ENCODE assay signal across 8 cellular contexts in the genomic region with DNA sequence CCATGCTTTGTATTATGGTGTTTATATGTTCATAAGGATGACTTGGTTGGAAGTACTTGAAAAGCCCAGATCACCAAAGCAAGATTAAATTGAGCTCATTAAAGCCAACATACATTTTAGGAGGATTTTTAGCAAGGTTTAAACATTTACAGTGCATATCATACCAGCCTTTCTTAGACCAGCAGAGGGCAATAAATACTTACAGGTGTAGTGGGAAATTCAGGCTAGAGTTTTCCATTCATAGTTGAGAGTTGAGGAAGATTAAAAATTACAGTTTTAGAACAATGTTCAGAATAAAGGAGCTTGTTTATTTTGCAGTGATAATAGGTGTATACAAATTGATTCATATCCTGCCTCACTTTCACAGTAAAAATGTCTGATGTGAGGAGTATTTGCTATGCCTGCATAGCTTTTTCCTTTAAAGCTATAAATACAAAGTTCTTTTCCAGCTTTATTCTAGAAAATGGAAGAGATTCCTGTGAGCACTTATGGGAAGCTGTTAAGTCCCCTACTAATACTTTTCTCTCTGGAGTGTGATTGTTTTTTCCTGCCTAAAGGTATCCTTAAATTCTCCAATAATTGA. TPM values are rescaled to one million over a fixed set of nuclear protein-coding genes. Genes with fewer than 3 reads are reported as not detected.
DNase-seq lines count a peak whose midpoint lies in the region; ATAC-seq, FAIRE-seq and TF ChIP-seq lines count a peak whose summit lies in the region.

No MANE protein-coding gene starts in this region.

- no peak overlapping the region for H4K8ac ChIP-seq in mesenchymal stem cell (ENCODE audit: low read length)

- no peak overlapping the region for H2AFZ ChIP-seq in OCI-LY1 (ENCODE audit: low read length)
- no peak overlapping the region for H2AFZ ChIP-seq in mesenchymal stem cell (ENCODE audit: low read depth, low read length)

- H3K23ac ChIP-seq in mesenchymal stem cell (ENCODE audit: low read length in 2 of 2): no peak overlapping the region

- H2AK5ac ChIP-seq in mesenchymal stem cell (ENCODE audit: low read length, severe bottlenecking): no peak overlapping the region

- intact Hi-C loops in aorta (cut with DNase I): loop anchor here (2.0 to 5.0 kb wide), 4 partner anchors 221 to 386 kb away; no protein-coding TSS in a partner anchor

- H3K18ac ChIP-seq in mesenchymal stem cell (ENCODE audit: low read depth in 1 of 2, low read length in 2 of 2): no peak overlapping the region

- no peak overlapping the region for H3K4ac ChIP-seq in mesenchymal stem cell (ENCODE audit: low read depth in 1 of 2, low read length in 2 of 2)

- no peaks in the 10 kb centered on the region for H3K27me3 ChIP-seq in OCI-LY1 (ENCODE audit: insufficient read depth, low read length)
- no peaks in the 10 kb centered on the region for H3K27me3 ChIP-seq in mesenchymal stem cell (ENCODE audit: control insufficient read depth in 1 of 2, insufficient read depth in 1 of 2, low read length in 2 of 2)
- no peaks in the 10 kb centered on the region for H3K27me3 ChIP-seq in aorta (ENCODE audit: control insufficient read depth in 1 of 2, insufficient read depth in 2 of 2, low read length in 1 of 2)

- H3K4me3 ChIP-seq in A549: no peak overlapping the region
- H3K4me3 ChIP-seq in GM12865 (ENCODE audit: low read depth, low read length): no peak overlapping the region
- no peak overlapping the region for H3K4me3 ChIP-seq in OCI-LY1 (ENCODE audit: low read depth, low read length, poor library complexity, severe bottlenecking)
- H3K4me3 ChIP-seq in mesenchymal stem cell (ENCODE audit: insufficient read depth in 1 of 2, low read depth in 1 of 2, low read length in 2 of 2): no peak overlapping the region
- H3K4me3 ChIP-seq in aorta (ENCODE audit: low read length in 2 of 2): no peak overlapping the region

- peak; percentile 78 to 88 for TF ChIP-seq RAD21 in A549 (conservative IDR thresholded peaks at IDR 0.05 in 1 of 2, IDR thresholded peaks at IDR 0.05 in 1 of 2)

- no peak overlapping the region for H4K91ac ChIP-seq in mesenchymal stem cell (ENCODE audit: low read length)

- H3K36me3 ChIP-seq in OCI-LY1 (ENCODE audit: insufficient read depth, low read length): peaks cover 84% of the 10 kb centered on the region
- H3K36me3 ChIP-seq in mesenchymal stem cell (ENCODE audit: control insufficient read depth in 1 of 2, insufficient read depth in 2 of 2, low read depth in 1 of 2, low read length in 2 of 2): no peaks in the 10 kb centered on the region
- no peaks in the 10 kb centered on the region for H3K36me3 ChIP-seq in aorta (ENCODE audit: control insufficient read depth in 1 of 2, insufficient read depth in 2 of 2, low read length in 1 of 2)

- no peaks in the 10 kb centered on the region for H3F3A ChIP-seq in OCI-LY1 (ENCODE audit: insufficient read depth, low read length)

- H2BK120ac ChIP-seq in mesenchymal stem cell (ENCODE audit: low read depth, low read length): no peak overlapping the region

- H3K79me1 ChIP-seq in mesenchymal stem cell (replicated peaks; ENCODE audit: low read length, poor library complexity, severe bottlenecking): no peaks in the 10 kb centered on the region

- H2BK5ac ChIP-seq in mesenchymal stem cell (ENCODE audit: low read depth, low read length, poor library complexity, severe bottlenecking): no peak overlapping the region

- H3K4me2 ChIP-seq in A549: no peak overlapping the region
- H3K4me2 ChIP-seq in OCI-LY1 (ENCODE audit: low read length): no peak overlapping the region
- no peak overlapping the region for H3K4me2 ChIP-seq in mesenchymal stem cell (ENCODE audit: low read length, poor library complexity, severe bottlenecking)

- FAIRE-seq in A549 (lab: Jason Lieb, UNC): peak; percentile 88

- H3K27ac ChIP-seq in A549: no peak overlapping the region
- H3K27ac ChIP-seq in OCI-LY1 (ENCODE audit: low read depth, low read length, poor library complexity, severe bottlenecking): no peak overlapping the region
- H3K27ac ChIP-seq in mesenchymal stem cell (ENCODE audit: low read length, poor library complexity, severe bottlenecking): no peak overlapping the region
- no peak overlapping the region for H3K27ac ChIP-seq in aorta (ENCODE audit: low read depth in 1 of 2, low read length in 2 of 2)

- POLR2A ChIA-PET in A549 (lab: Yijun Ruan, JAX): interaction anchor here (1.1 to 2.2 kb wide), 3 partner anchors 216 to 385 kb away, joined by 4 to 8 read pairs (median 4); no protein-coding TSS in a partner anchor

- DNase-seq in A549 (ENCODE audit: low read depth in 1 of 2, low spot score in 1 of 2) (peak; percentile 14 to 43), GM12865 (ENCODE audit: low read depth) (peak; percentile 37), dermis microvascular lymphatic vessel endothelial cell (ENCODE audit: low read depth in 2 of 2) (peak; percentile 72 to 77), mesenchymal stem cell (peak; percentile 68), aorta (no peak)
- no peak for DNase-seq in activated CD8-positive, alpha-beta memory T cell treated with anti-CD3 and anti-CD28 coated beads, Interleukin-2, amount 50 U/mL, for 4 hours

- ATAC-seq in A549 (peak; percentile 74 to 80; a peak in 4 of 6 replicates), aorta (ENCODE audit: low FRiP score) (no peak), HG02938 (IDR thresholded peaks at IDR 0.05; ENCODE audit: unreplicated experiment) (no peak)

- TF ChIP-seq CTCF in A549 (IDR thresholded peaks at IDR 0.05) (peak; percentile 80), GM12865 (IDR thresholded peaks at IDR 0.05; ENCODE audit: insufficient read depth, low read depth, low read length, missing control alignments) (peak; percentile 36), OCI-LY1 (IDR thresholded peaks at IDR 0.05; ENCODE audit: low read length) (peak; percentile 85)

- H3K9me2 ChIP-seq in OCI-LY1 (ENCODE audit: low read depth, low read length): no peaks in the 10 kb centered on the region

- no peak overlapping the region for H2BK12ac ChIP-seq in mesenchymal stem cell (ENCODE audit: low read length in 2 of 2)

- no peaks in the 10 kb centered on the region for H3K79me2 ChIP-seq in OCI-LY1 (ENCODE audit: insufficient read depth, low read length)

- CTCF ChIA-PET in A549 (lab: Yijun Ruan, JAX): interaction anchor here (0.6 to 5.9 kb wide), 89 partner anchors 9 to 631 kb away, joined by 3 to 230 read pairs (median 5); partner anchors contain the start of genes DTL, INTS7, NENF and PPP2R5A

- no peak overlapping the region for H3K14ac ChIP-seq in mesenchymal stem cell (ENCODE audit: low read length in 2 of 2)

- no peaks in the 10 kb centered on the region for H4K20me1 ChIP-seq in OCI-LY1 (ENCODE audit: insufficient read depth, low read length)

- no peak overlapping the region for H3K9ac ChIP-seq in OCI-LY1 (ENCODE audit: low read length)
- no peak overlapping the region for H3K9ac ChIP-seq in mesenchymal stem cell (ENCODE audit: low read length)

- no peak for TF ChIP-seq POLR2A in A549 (IDR thresholded peaks at IDR 0.05; ENCODE audit: low read length)

- H3K4me1 ChIP-seq in A549 (no peaks in the 10 kb centered on the region), OCI-LY1 (ENCODE audit: insufficient read depth, low read length, severe bottlenecking) (no peaks in the 10 kb centered on the region), mesenchymal stem cell (ENCODE audit: control insufficient read depth, insufficient read depth, low read depth, low read length) (no peaks in the 10 kb centered on the region), aorta (ENCODE audit: control insufficient read depth in 1 of 2, insufficient read depth in 2 of 2, low read length in 2 of 2) (no peaks in the 10 kb centered on the region)

- H2BK15ac ChIP-seq in mesenchymal stem cell (ENCODE audit: low read depth, poor library complexity, severe bottlenecking): no peak overlapping the region

- TF ChIP-seq EP300 in A549 (IDR thresholded peaks at IDR 0.05): no peak

- no peaks in the 10 kb centered on the region for H3K9me3 ChIP-seq in A549
- H3K9me3 ChIP-seq in OCI-LY1 (ENCODE audit: low read length): no peaks in the 10 kb centered on the region
- H3K9me3 ChIP-seq in mesenchymal stem cell (ENCODE audit: control insufficient read depth, low read length): no peaks in the 10 kb centered on the region
- H3K9me3 ChIP-seq in aorta (ENCODE audit: control insufficient read depth, low read length): no peaks in the 10 kb centered on the region

TF ChIP-seq in A549, 52 proteins besides CTCF, POLR2A, EP300 and RAD21:
- TF ChIP-seq JUN (IDR thresholded peaks at IDR 0.05): no peak
- TF ChIP-seq SMC3 (IDR thresholded peaks at IDR 0.05): peak; percentile 94

RNA-seq across cellular contexts. Expression of gene DTL, which starts 35.3 kb away (rescaled TPM):
- polyA plus RNA-seq in A549 (2011; rRNA removed) (28.5 and 30.2 TPM in 2 replicates), A549 (2017; fragmentation: RNase III; extraction: RNeasy Plus Mini Kit Qiagen cat#74134 plus additional on column Dnase treatment) (22.0 to 25.1 TPM (median 22.3 TPM) in 3 replicates), aorta (under 1 TPM in 1 of 2 donors, not detected in 1; 0.10 TPM)
- polyA plus RNA-seq in A549 (2012; cell fraction: cytosol; rRNA removed): 17.7 and 27.4 TPM in 2 replicates
- polyA plus RNA-seq in A549 (2012; cell fraction: nucleus; rRNA removed): 20.6 and 27.2 TPM in 2 replicates
- 21.5 and 31.1 TPM in 2 replicates for polyA minus RNA-seq in A549 (2011; rRNA and poly(A)+ RNA removed)
- total RNA-seq in dermis microvascular lymphatic vessel endothelial cell (10.6 and 11.4 TPM in 2 replicates), aorta (1 to 10 TPM; 1.2 to 1.3 TPM)
- 5.2 TPM for polyA plus RNA-seq in mesenchymal stem cell (2013, experiment 1 of 2)
- polyA plus RNA-seq in mesenchymal stem cell (2013, experiment 2 of 2): 4.1 TPM

RNA-seq across cellular contexts. Expression of gene INTS7, which starts 35.5 kb away (rescaled TPM):
- polyA plus RNA-seq in A549 (2011; rRNA removed): 47.2 and 61.8 TPM in 2 replicates
- 13.3 and 17.1 TPM in 2 replicates for polyA plus RNA-seq in A549 (2012; cell fraction: cytosol; rRNA removed)
- polyA plus RNA-seq in A549 (2012; cell fraction: nucleus; rRNA removed): 9.0 and 9.9 TPM in 2 replicates
- polyA plus RNA-seq in A549 (2017; fragmentation: RNase III; extraction: RNeasy Plus Mini Kit Qiagen cat#74134 plus additional on column Dnase treatment): 21.5 to 23.3 TPM (median 22.0 TPM) in 3 replicates
- 104 and 105 TPM in 2 replicates for polyA minus RNA-seq in A549 (2011; rRNA and poly(A)+ RNA removed)
- total RNA-seq in dermis microvascular lymphatic vessel endothelial cell: 13.6 and 18.0 TPM in 2 replicates
- polyA plus RNA-seq in mesenchymal stem cell (2013, experiment 1 of 2): 7.6 TPM
- polyA plus RNA-seq in mesenchymal stem cell (2013, experiment 2 of 2): 7.1 TPM
- 1 to 10 TPM; 7.4 to 9.4 TPM for total RNA-seq in aorta
- polyA plus RNA-seq in aorta: 1 to 10 TPM; 3.8 to 4.0 TPM

Comparison
In these comparisons a context has a peak if more than half of its experiments do, and no peak if none do; other contexts are left out.
1. ATAC-seq: peak in A549 (2 of 2); none in aorta (single experiment) and HG02938 (single experiment).
2. DNase-seq: peak in A549 (2 of 2), GM12865 (single experiment), dermis microvascular lymphatic vessel endothelial cell (2 of 2) and mesenchymal stem cell (single experiment); none in aorta (0 of 2) and activated CD8-positive, alpha-beta memory T cell treated with anti-CD3 and anti-CD28 coated beads, Interleukin-2, amount 50 U/mL, for 4 hours (single experiment).
3. Peak in every context shown above with its lines, with median percentiles within 50 percentile points of each other: CTCF ChIP-seq.